ENCODE assay signal across 29 cellular contexts in genomic region chr19:19743176-19743575, GRCh38.
"Had no signal": no experiment of that assay in that cellular context is flagged by ENCODE, and none has a peak within 500 bp of the region (broad histone marks: within the 10 kb centered on the region; RNA-seq: fewer than 3 reads in every experiment).

No MANE protein-coding gene starts in this region.

- H3K27ac ChIP-seq: brain microvascular endothelial cell, coronary artery, dorsolateral prefrontal cortex, WERI-Rb-1 had no signal

- H3K27me3 ChIP-seq: brain microvascular endothelial cell, dorsolateral prefrontal cortex had no signal

- H3K4me3 ChIP-seq: coronary artery, dorsolateral prefrontal cortex had no signal

- ATAC-seq: activated CD4-positive, CD25-positive, alpha-beta regulatory T cell treated with anti-CD3 and anti-CD28 coated beads, Interleukin-2, amount 50 U/mL, for 24 hours; activated T-cell treated with anti-CD3 and anti-CD28 coated beads, Interleukin-2, amount 50 U/mL, for 4 hours; activated T-helper 17 cell treated with anti-CD3 and anti-CD28 coated beads, Interleukin-2, amount 50 U/mL, for 72 hours; esophagus mucosa; T-helper 17 cell had no signal

- H3K36me3 ChIP-seq: brain microvascular endothelial cell, WERI-Rb-1 had no signal

- DNase-seq: activated B cell treated with CpG ODN at 0.5 μM for 24 hours; activated CD4-positive, alpha-beta memory T cell treated with anti-CD3 and anti-CD28 coated beads, Interleukin-2, amount 10 ng/mL, durations not matched to agents 7 days and 5 days; activated CD4-positive, alpha-beta T cell treated with anti-CD3 and anti-CD28 coated beads, Interleukin-2, amount 10 ng/mL, durations not matched to agents 7 days and 5 days; activated CD4-positive, alpha-beta T cell treated with anti-CD3 and anti-CD28 coated beads, Interleukin-2, amount 50 U/mL, for 4 hours; activated CD8-positive, alpha-beta memory T cell treated with anti-CD3 and anti-CD28 coated beads, Interleukin-2, amount 50 U/mL, for 48 hours; activated effector memory CD4-positive, alpha-beta T cell treated with Interleukin-2 at 50 U/mL for 16 hours; activated gamma-delta T cell treated with Interleukin-2 at 50 U/mL for 16 hours; activated naive CD4-positive, alpha-beta T cell treated with anti-CD3 and anti-CD28 coated beads, Interleukin-2, amount 50 U/mL, for 16 hours; activated naive CD4-positive, alpha-beta T cell treated with Interleukin-2 at 50 U/mL for 16 hours; activated T-cell treated with anti-CD3 and anti-CD28 coated beads for 4 hours; activated T-cell treated with anti-CD3 and anti-CD28 coated beads, Interleukin-2, amount 50 U/mL, for 4 hours; amniotic stem cell; anterior cingulate cortex; brain microvascular endothelial cell; effector memory CD4-positive, alpha-beta T cell; endodermal cell; foreskin fibroblast; T-helper 1 cell; T-helper 17 cell; T1000; WERI-Rb-1 had no signal

- FAIRE-seq: astrocyte, bronchial epithelial cell, frontal cortex had no signal
